ENCODE assay signal across 10 cellular contexts in genomic region chr12:50572760-50573159, GRCh38.
DNase-seq lines count a peak whose midpoint lies in the region; TF ChIP-seq lines count a peak whose summit lies in the region.
"Had no signal": no experiment of that assay in that cellular context is flagged by ENCODE, and none has a peak within 500 bp of the region (broad histone marks: within the 10 kb centered on the region; RNA-seq: fewer than 3 reads in every experiment).

No MANE protein-coding gene starts in this region.

- H3K9ac ChIP-seq in rectal smooth muscle tissue (ENCODE audit: low read length): no peak overlapping the region
- H3K9ac ChIP-seq: BLaER1 had no signal

- H3K9me3 ChIP-seq in PC-9 (ENCODE audit: insufficient read depth, low read depth) (0 out of 2 replicates have a peak, but pooled peaks cover 5% of the 10 kb centered on the region), hepatocyte (ENCODE audit: low read depth) (no peaks in the 10 kb centered on the region), sigmoid colon (no peaks in the 10 kb centered on the region)

- no peaks in the 10 kb centered on the region for H4K20me1 ChIP-seq in PC-9 (ENCODE audit: insufficient read depth)
- peaks cover 12% of the 10 kb centered on the region for H4K20me1 ChIP-seq in hepatocyte (ENCODE audit: insufficient read depth, poor library complexity, severe bottlenecking)

- peaks cover 52% of the 10 kb centered on the region for H3F3A ChIP-seq in PC-9 (ENCODE audit: insufficient read depth, low read depth)

- H3K4me3 ChIP-seq in PC-9 (no peak overlapping the region), hepatocyte (no peak overlapping the region), rectal smooth muscle tissue (ENCODE audit: low read length) (no peak overlapping the region), sigmoid colon (no peak overlapping the region)
- H3K4me3 ChIP-seq: BLaER1 had no signal

- H3K4me2 ChIP-seq in PC-9 (peak overlapping the region; percentile 48), hepatocyte (no peak overlapping the region)
- H3K4me2 ChIP-seq: BLaER1 had no signal

- H3K36me3 ChIP-seq in PC-9 (ENCODE audit: low read depth) (no peaks in the 10 kb centered on the region), hepatocyte (replicated peaks; ENCODE audit: insufficient read depth, low read depth) (no peaks in the 10 kb centered on the region), rectal smooth muscle tissue (ENCODE audit: control insufficient read depth, insufficient read depth, low read length) (no peaks in the 10 kb centered on the region), sigmoid colon (no peaks in the 10 kb centered on the region)

- POLR2A ChIA-PET in PC-9 (lab: Charles Lee; ENCODE audit: unreplicated experiment): interaction anchor here (0.6 to 0.7 kb wide), 2 partner anchors 17 to 30 kb away, joined by 3 to 4 read pairs; no protein-coding TSS in a partner anchor

- H3K9me2 ChIP-seq in PC-9 (ENCODE audit: insufficient read depth) (no peaks in the 10 kb centered on the region), hepatocyte (replicated peaks; ENCODE audit: insufficient read depth) (no peaks in the 10 kb centered on the region)

- H3K27me3 ChIP-seq in PC-9 (ENCODE audit: insufficient read depth, low read depth) (no peaks in the 10 kb centered on the region), hepatocyte (no peaks in the 10 kb centered on the region), rectal smooth muscle tissue (ENCODE audit: control insufficient read depth, insufficient read depth, low read length) (no peaks in the 10 kb centered on the region), sigmoid colon (no peaks in the 10 kb centered on the region)
- H3K27me3 ChIP-seq: BLaER1 had no signal

- H3K27ac ChIP-seq in PC-9 (peak overlapping the region; percentile 54), hepatocyte (peak overlapping the region; percentile 15), rectal smooth muscle tissue (ENCODE audit: low read depth, low read length) (peak overlapping the region; percentile 17), sigmoid colon (peak overlapping the region in 2 of 4 donors; percentile 36 to 59)
- H3K27ac ChIP-seq: BLaER1 had no signal

- CTCF ChIA-PET in PC-9 (lab: Charles Lee): no interaction called here

- H2AFZ ChIP-seq in PC-9: no peak overlapping the region
- no peak overlapping the region for H2AFZ ChIP-seq in hepatocyte

- TF ChIP-seq EP300 in sigmoid colon (IDR thresholded peaks at IDR 0.05): no peak

- WGBS in hepatocyte (ENCODE audit: low lambda C conversion rate, missing lambda C conversion rate): 78% methylated on average over 3 of the region's 3 CpGs
- WGBS in sigmoid colon, 2 donors: 81 to 91% methylated on average over 3 of the region's 3 CpGs

- intact Hi-C loops in PC-9 (cut with micrococcal nuclease; ENCODE audit: unreplicated experiment) (loop anchor here (5.0 kb wide), 1 partner anchor 45 kb away; no protein-coding TSS in a partner anchor), sigmoid colon (cut with DNase I) (loop anchor here (5.0 to 10.0 kb wide), 2 partner anchors 65 to 68 kb away; partner anchors contain the start of gene DIP2B)

- TF ChIP-seq CTCF in PC-9 (conservative IDR thresholded peaks at IDR 0.05): no peak
- TF ChIP-seq CTCF in hepatocyte (IDR thresholded peaks at IDR 0.05; ENCODE audit: poor library complexity): no peak
- no peak for TF ChIP-seq CTCF in sigmoid colon (IDR thresholded peaks at IDR 0.05)

- TF ChIP-seq POLR2A in sigmoid colon (IDR thresholded peaks at IDR 0.05): no peak

- H3K4me1 ChIP-seq in PC-9 (replicated peaks; ENCODE audit: insufficient read depth) (peaks cover 50% of the 10 kb centered on the region), hepatocyte (ENCODE audit: insufficient read depth) (peaks cover 44% of the 10 kb centered on the region), rectal smooth muscle tissue (ENCODE audit: control insufficient read depth, insufficient read depth, low read length) (peaks cover 27% of the 10 kb centered on the region), sigmoid colon (peaks cover 0 to 71% (median 65%) of the 10 kb centered on the region in 4 donors)
- H3K4me1 ChIP-seq: BLaER1 had no signal

- DNase-seq in DMS79 (lab: John Stamatoyannopoulos, UW) (peak; percentile 61), PC-9 (no peak), hepatocyte (ENCODE audit: low spot score) (no peak), sigmoid colon (no peak), T-helper 1 cell (no peak), glomerular visceral epithelial cell (ENCODE audit: extremely low spot score) (no peak)
- DNase-seq in stimulated activated CD8-positive, alpha-beta memory T cell treated with anti-CD3 and anti-CD28 coated beads, Interleukin-4, amount 100 ng/mL, for 48 hours: no peak
- DNase-seq: activated T-cell treated with anti-CD3 and anti-CD28 coated beads, Interleukin-2, amount 50 U/mL, for 24 hours had no signal

- no TSS peak for BruUV-seq in PC-9 (replicated peaks; lab: Mats Ljungman, UMichigan)

- H3K79me2 ChIP-seq in PC-9 (ENCODE audit: low read depth) (peaks cover 91% of the 10 kb centered on the region), hepatocyte (peaks cover 96% of the 10 kb centered on the region)
